ENCODE assay signal across 8 cellular contexts in the genomic region with DNA sequence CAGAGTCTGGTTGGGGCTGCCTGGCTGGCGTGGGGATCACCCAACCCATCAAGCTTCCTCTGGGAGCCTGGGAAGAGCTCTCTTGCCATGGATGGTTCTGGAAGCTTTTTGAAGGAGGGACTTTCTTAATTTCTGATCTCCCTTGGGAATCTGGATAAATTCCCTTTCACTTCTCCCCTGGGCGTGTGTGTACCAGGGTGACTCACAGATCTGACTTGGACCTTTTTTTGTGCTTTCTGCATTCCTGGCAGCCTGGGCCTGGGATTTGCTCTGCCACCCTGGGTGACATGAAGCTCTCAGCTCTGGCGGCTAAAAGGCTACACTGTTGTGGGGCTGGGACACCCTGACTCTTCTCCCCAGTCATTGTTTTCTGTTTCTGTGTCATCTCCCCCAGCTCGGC.
A peak's percentile ranks its signal among the peaks of the same experiment; 100 is the strongest.
DNase-seq lines count a peak whose midpoint lies in the region; ATAC-seq and TF ChIP-seq lines count a peak whose summit lies in the region.
"Had no signal": no experiment of that assay in that cellular context is flagged by ENCODE, and none has a peak within 500 bp of the region (broad histone marks: within the 10 kb centered on the region; RNA-seq: fewer than 3 reads in every experiment).

No MANE protein-coding gene starts in this region.

- peak; percentile 72 for DNase-seq in ELR (ENCODE audit: low read depth)
- peak; percentile 59 for DNase-seq in NCI-H226
- peak; percentile 79 for DNase-seq in coronary artery (ENCODE audit: low spot score)
- no peak for DNase-seq in gastrocnemius medialis
- no peak for DNase-seq in middle frontal gyrus (ENCODE audit: extremely low spot score, low spot score)
- no peak for DNase-seq in NCI-H2227 (lab: John Stamatoyannopoulos, UW; ENCODE audit: unreplicated experiment)
- DNase-seq: DMS153 had no signal

- no peak for ATAC-seq in gastrocnemius medialis
- ATAC-seq in GM19023 (IDR thresholded peaks at IDR 0.05; ENCODE audit: unreplicated experiment): no peak

- no peak for TF ChIP-seq CTCF in coronary artery (IDR thresholded peaks at IDR 0.05)
- no peak for TF ChIP-seq CTCF in gastrocnemius medialis (IDR thresholded peaks at IDR 0.05 in 4 of 5, conservative IDR thresholded peaks at IDR 0.05 in 1 of 5)

- in situ Hi-C loops in gastrocnemius medialis (cut with MboI; ENCODE audit: low sequenced_read_pairs in 4 of 4): loop anchor here in 1 of 4 donors (25.0 kb wide), 1 partner anchor 132 kb away; a partner anchor contains a TSS

- H3K4me3 ChIP-seq in coronary artery (no peak overlapping the region), gastrocnemius medialis (no peak overlapping the region)

- no peak for TF ChIP-seq POLR2A in gastrocnemius medialis (IDR thresholded peaks at IDR 0.05)

- intact Hi-C loops in gastrocnemius medialis (cut with DNase I; ENCODE audit: low total_unique reads): no loop called here

- no peaks in the 10 kb centered on the region for H3K27me3 ChIP-seq in gastrocnemius medialis

- H3K9me3 ChIP-seq in gastrocnemius medialis: no peaks in the 10 kb centered on the region

- peak overlapping the region in 1 of 2 donors; percentile 64 for H3K27ac ChIP-seq in coronary artery
- peak overlapping the region in 3 of 4 donors; percentile 6 to 95 (median 92) for H3K27ac ChIP-seq in gastrocnemius medialis

- peaks cover 0 to 19% of the 10 kb centered on the region in 2 donors for H3K36me3 ChIP-seq in gastrocnemius medialis

- peaks cover 32 to 54% of the 10 kb centered on the region in 2 donors for H3K4me1 ChIP-seq in gastrocnemius medialis

Comparison
In these comparisons a context has a peak if more than half of its experiments do, and no peak if none do; other contexts are left out.
1. DNase-seq: peak in ELR (single experiment), NCI-H226 (single experiment) and coronary artery (single experiment); none in gastrocnemius medialis (0 of 2), middle frontal gyrus (single experiment) and NCI-H2227 (single experiment).